21 cellular contexts compared by ENCODE assay signal in the genomic region with DNA sequence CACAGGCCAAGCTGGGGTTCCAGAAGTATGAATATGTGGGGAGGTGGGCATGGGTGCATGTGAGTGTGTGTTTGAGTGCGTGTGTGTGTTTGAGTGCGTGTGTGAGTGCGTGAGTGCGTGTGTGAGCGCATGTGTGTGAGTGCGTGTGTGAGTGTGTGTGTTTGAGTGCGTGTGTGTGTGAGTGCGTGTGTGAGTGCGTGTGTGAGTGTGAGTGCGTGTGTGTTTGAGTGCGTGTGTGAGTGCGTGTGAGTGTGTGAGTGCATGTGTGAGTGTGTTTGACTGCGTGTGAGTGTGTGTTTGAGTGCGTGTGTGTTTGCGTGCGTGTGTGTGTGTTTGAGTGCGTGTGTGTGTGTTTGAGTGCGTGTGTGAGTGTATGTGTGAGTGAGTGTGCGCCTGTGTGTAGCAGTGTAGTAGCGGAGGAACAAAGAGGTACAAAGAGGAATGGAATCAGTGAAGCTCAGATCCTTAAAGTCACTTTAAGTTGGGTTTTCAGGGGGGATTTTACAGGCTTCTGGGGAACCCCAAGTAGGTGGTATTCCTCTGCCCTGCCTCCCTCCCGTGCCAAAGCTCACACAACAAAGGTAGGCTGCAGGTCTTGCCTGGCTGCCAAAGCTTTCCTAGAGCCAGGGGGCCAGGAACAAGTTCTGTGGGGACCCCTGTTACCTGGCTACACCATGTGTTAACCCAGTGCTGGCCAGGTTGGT.
"Had no signal": no experiment of that assay in that cellular context is flagged by ENCODE, and none has a peak within 500 bp of the region (broad histone marks: within the 10 kb centered on the region; RNA-seq: fewer than 3 reads in every experiment).

No MANE protein-coding gene starts in this region.

- H3K27me3 ChIP-seq: body of pancreas, uterus had no signal

- H3K9ac ChIP-seq: parathyroid adenoma had no signal

- H3K9me3 ChIP-seq: body of pancreas, gastroesophageal sphincter, tibial artery, uterus had no signal

- H3K4me3 Mint-ChIP-seq: activated CD8-positive, alpha-beta T cell treated with anti-CD3 and anti-CD28 coated beads, Interleukin-2, amount 10 ng/mL, durations not matched to agents 7 days and 5 days; activated naive CD8-positive, alpha-beta T cell treated with anti-CD3 and anti-CD28 coated beads, Interleukin-2, amount 50 U/mL, for 24 hours; activated T-helper 1 cell treated with anti-CD3 and anti-CD28 coated beads, Interleukin-12 subunit alpha, Interleukin-12 subunit beta, Interleukin-2, Interleukin-4 antibody, amounts not matched to agents 30 ng/mL and 10 ng/mL and 1 ng/mL, durations not matched to agents 14 hours and 24 hours and 36 hours; nephron; stimulated activated naive CD8-positive, alpha-beta T cell treated with anti-CD3 and anti-CD28 coated beads, Interleukin-15, amount 100 ng/mL, for 72 hours had no signal

- H3K4me1 ChIP-seq: body of pancreas, gastroesophageal sphincter, parathyroid adenoma, tibial artery, uterus had no signal

- H3K27ac ChIP-seq: body of pancreas, cardiac muscle cell, epithelial cell of prostate, gastroesophageal sphincter, parathyroid adenoma, tibial artery, uterus, VCaP had no signal

- H3K4me3 ChIP-seq: body of pancreas, cardiac muscle cell, gastroesophageal sphincter, tibial artery, uterus had no signal

- H3K27ac Mint-ChIP-seq: activated CD8-positive, alpha-beta T cell treated with anti-CD3 and anti-CD28 coated beads, Interleukin-2, amount 10 ng/mL, durations not matched to agents 7 days and 5 days; activated naive CD8-positive, alpha-beta T cell treated with anti-CD3 and anti-CD28 coated beads, Interleukin-2, amount 50 U/mL, for 24 hours; activated T-helper 1 cell treated with anti-CD3 and anti-CD28 coated beads, Interleukin-12 subunit alpha, Interleukin-12 subunit beta, Interleukin-2, Interleukin-4 antibody, amounts not matched to agents 30 ng/mL and 10 ng/mL and 1 ng/mL, durations not matched to agents 14 hours and 24 hours and 36 hours; nephron; stimulated activated naive CD8-positive, alpha-beta T cell treated with anti-CD3 and anti-CD28 coated beads, Interleukin-15, amount 100 ng/mL, for 72 hours had no signal

- H3K4me1 Mint-ChIP-seq: activated naive CD8-positive, alpha-beta T cell treated with anti-CD3 and anti-CD28 coated beads, Interleukin-2, amount 50 U/mL, for 24 hours; stimulated activated naive CD8-positive, alpha-beta T cell treated with anti-CD3 and anti-CD28 coated beads, Interleukin-15, amount 100 ng/mL, for 72 hours had no signal

- DNase-seq: activated CD4-positive, alpha-beta T cell treated with anti-CD3 and anti-CD28 coated beads, Interleukin-2, amount 50 U/mL, for 1 hour; activated CD4-positive, CD25-positive, alpha-beta regulatory T cell treated with anti-CD3 and anti-CD28 coated beads, Interleukin-2, amount 50 U/mL, for 72 hours; activated CD8-positive, alpha-beta T cell treated with anti-CD3 and anti-CD28 coated beads, Interleukin-2, amount 10 ng/mL, durations not matched to agents 7 days and 5 days; activated gamma-delta T cell; activated naive CD4-positive, alpha-beta T cell treated with anti-CD3 and anti-CD28 coated beads, Interleukin-2, amount 50 U/mL, for 16 hours; activated naive CD8-positive, alpha-beta T cell treated with anti-CD3 and anti-CD28 coated beads, Interleukin-2, amount 50 U/mL, for 24 hours; body of pancreas; cortex of kidney; hypothalamus; mesenchymal stem cell; right cardiac atrium; stimulated activated naive CD8-positive, alpha-beta T cell treated with anti-CD3 and anti-CD28 coated beads, Interleukin-15, amount 100 ng/mL, for 72 hours; tibial artery; uterus had no signal

- H3K9me3 Mint-ChIP-seq: activated naive CD8-positive, alpha-beta T cell treated with anti-CD3 and anti-CD28 coated beads, Interleukin-2, amount 50 U/mL, for 24 hours; activated T-helper 1 cell treated with anti-CD3 and anti-CD28 coated beads, Interleukin-12 subunit alpha, Interleukin-12 subunit beta, Interleukin-2, Interleukin-4 antibody, amounts not matched to agents 30 ng/mL and 10 ng/mL and 1 ng/mL, durations not matched to agents 14 hours and 24 hours and 36 hours had no signal

- ATAC-seq: activated CD8-positive, alpha-beta T cell treated with anti-CD3 and anti-CD28 coated beads, Interleukin-2, amount 10 ng/mL, durations not matched to agents 7 days and 5 days; activated naive CD8-positive, alpha-beta T cell treated with anti-CD3 and anti-CD28 coated beads, Interleukin-2, amount 50 U/mL, for 24 hours; body of pancreas; gastroesophageal sphincter; stimulated activated naive CD8-positive, alpha-beta T cell treated with anti-CD3 and anti-CD28 coated beads, Interleukin-15, amount 100 ng/mL, for 72 hours had no signal

- H3K36me3 ChIP-seq: cardiac muscle cell, gastroesophageal sphincter, tibial artery, uterus had no signal
